ENCODE assay signal across 22 cellular contexts in genomic region chr15:54840999-54841398, GRCh38.
DNase-seq lines count a peak whose midpoint lies in the region; ATAC-seq and TF ChIP-seq lines count a peak whose summit lies in the region.
"Had no signal": no experiment of that assay in that cellular context is flagged by ENCODE, and none has a peak within 500 bp of the region (broad histone marks: within the 10 kb centered on the region; RNA-seq: fewer than 3 reads in every experiment).

No MANE protein-coding gene starts in this region.

- CTCF ChIA-PET in WTC11 (lab: Charles Lee): interaction anchor here (0.7 to 1.7 kb wide), 8 partner anchors 9 to 956 kb away, joined by 3 to 13 read pairs (median 3); no protein-coding TSS in a partner anchor

- H2BK120ac ChIP-seq in neuronal stem cell (ENCODE audit: low read depth, low read length): no peak overlapping the region

- H3K4me2 ChIP-seq in neuronal stem cell (ENCODE audit: insufficient read depth, low read length, poor library complexity, severe bottlenecking): no peak overlapping the region
- H3K4me2 ChIP-seq: smooth muscle cell had no signal

- no peak overlapping the region for H2AFZ ChIP-seq in neuronal stem cell (ENCODE audit: low read length)

- H3K4me1 Mint-ChIP-seq in WTC11: peaks cover 18% of the 10 kb centered on the region
- H3K4me1 Mint-ChIP-seq in nephron progenitor cell: no peaks in the 10 kb centered on the region
- H3K4me1 Mint-ChIP-seq: activated naive CD8-positive, alpha-beta T cell treated with anti-CD3 and anti-CD28 coated beads for 36 hours; central memory CD8-positive, alpha-beta T cell; memory B cell; stimulated activated effector memory CD8-positive, alpha-beta T cell treated with anti-CD3 and anti-CD28 coated beads, Interleukin-12 subunit alpha, Interleukin-12 subunit beta, amount 100 ng/mL, for 72 hours had no signal

- no peaks in the 10 kb centered on the region for H3K79me1 ChIP-seq in neuronal stem cell (ENCODE audit: low read depth, low read length)

- H2BK12ac ChIP-seq in neuronal stem cell (ENCODE audit: low read length): no peak overlapping the region

- no peak for TF ChIP-seq EP300 in Ishikawa (IDR thresholded peaks at IDR 0.05; ENCODE audit: borderline replicate concordance)

- no peak overlapping the region for H3K27ac ChIP-seq in neuronal stem cell (replicated peaks; ENCODE audit: low read length)

- ATAC-seq in WTC11: peak; percentile 99
- ATAC-seq: activated CD8-positive, alpha-beta T cell treated with anti-CD3 and anti-CD28 coated beads for 36 hours; stimulated activated effector memory CD8-positive, alpha-beta T cell treated with anti-CD3 and anti-CD28 coated beads, Interleukin-12 subunit alpha, Interleukin-12 subunit beta, amount 100 ng/mL, for 72 hours had no signal

- TF ChIP-seq RAD21 in Ishikawa (IDR thresholded peaks at IDR 0.05; ENCODE audit: low read depth): no peak

- peaks cover 0 to 2% of the 10 kb centered on the region in 2 donors for H3K4me1 ChIP-seq in neuronal stem cell (ENCODE audit: control insufficient read depth in 2 of 2, insufficient read depth in 1 of 2, low read depth in 1 of 2, low read length in 2 of 2)

- no peak overlapping the region for H3K4ac ChIP-seq in neuronal stem cell (ENCODE audit: low read length)

- no peaks in the 10 kb centered on the region for H3K36me3 Mint-ChIP-seq in WTC11
- no peaks in the 10 kb centered on the region for H3K36me3 Mint-ChIP-seq in nephron progenitor cell (ENCODE audit: low read depth)
- H3K36me3 Mint-ChIP-seq: activated naive CD8-positive, alpha-beta T cell treated with anti-CD3 and anti-CD28 coated beads for 36 hours; CD14-positive monocyte; memory B cell; stimulated activated effector memory CD8-positive, alpha-beta T cell treated with anti-CD3 and anti-CD28 coated beads, Interleukin-12 subunit alpha, Interleukin-12 subunit beta, amount 100 ng/mL, for 72 hours had no signal

- H3K9me3 ChIP-seq in neuronal stem cell (replicated peaks in 1 of 2; ENCODE audit: control insufficient read depth in 2 of 2, insufficient read depth in 1 of 2, low read depth in 1 of 2, low read length in 2 of 2): no peaks in the 10 kb centered on the region

- H3K23ac ChIP-seq in neuronal stem cell (ENCODE audit: low read depth, low read length, poor library complexity): no peak overlapping the region

- H3K27me3 Mint-ChIP-seq in WTC11 (ENCODE audit: low read depth) (no peaks in the 10 kb centered on the region), nephron progenitor cell (ENCODE audit: low read depth, poor library complexity) (no peaks in the 10 kb centered on the region)
- H3K27me3 Mint-ChIP-seq: central memory CD8-positive, alpha-beta T cell; memory B cell had no signal

- H4K91ac ChIP-seq in neuronal stem cell (ENCODE audit: low read depth, low read length, poor library complexity): no peak overlapping the region

- no peak overlapping the region for H4K8ac ChIP-seq in neuronal stem cell (ENCODE audit: low read depth, low read length)

- WGBS in neuronal stem cell (ENCODE audit: extremely low coverage in 2 of 2, insufficient read length in 2 of 2, insufficient replicate concordance in 1 of 2), 2 donors: no CpG with 5 or more reads among the region's 2 CpGs

- H2BK5ac ChIP-seq in neuronal stem cell (ENCODE audit: low read length): no peak overlapping the region

- H3K4me3 Mint-ChIP-seq in WTC11: no peak overlapping the region
- H3K4me3 Mint-ChIP-seq in nephron progenitor cell: no peak overlapping the region
- H3K4me3 Mint-ChIP-seq: activated CD8-positive, alpha-beta T cell treated with anti-CD3 and anti-CD28 coated beads for 36 hours; activated naive CD8-positive, alpha-beta T cell treated with anti-CD3 and anti-CD28 coated beads for 36 hours; CD14-positive monocyte; central memory CD8-positive, alpha-beta T cell; memory B cell; stimulated activated effector memory CD8-positive, alpha-beta T cell treated with anti-CD3 and anti-CD28 coated beads, Interleukin-12 subunit alpha, Interleukin-12 subunit beta, amount 100 ng/mL, for 72 hours had no signal

- H3K4me3 ChIP-seq in GM06990 (replicated peaks; ENCODE audit: low read depth, low read length) (no peak overlapping the region), neuronal stem cell (ENCODE audit: low read length in 2 of 2) (no peak overlapping the region)
- H3K4me3 ChIP-seq: smooth muscle cell had no signal

- no peak overlapping the region for H2BK15ac ChIP-seq in neuronal stem cell (ENCODE audit: low read length)

- POLR2A ChIA-PET in WTC11 (lab: Charles Lee): no interaction called here

- H3K9me3 Mint-ChIP-seq in WTC11: no peaks in the 10 kb centered on the region
- no peaks in the 10 kb centered on the region for H3K9me3 Mint-ChIP-seq in nephron progenitor cell
- H3K9me3 Mint-ChIP-seq: activated CD8-positive, alpha-beta T cell treated with anti-CD3 and anti-CD28 coated beads for 36 hours; activated naive CD8-positive, alpha-beta T cell treated with anti-CD3 and anti-CD28 coated beads for 36 hours; central memory CD8-positive, alpha-beta T cell; memory B cell; stimulated activated effector memory CD8-positive, alpha-beta T cell treated with anti-CD3 and anti-CD28 coated beads, Interleukin-12 subunit alpha, Interleukin-12 subunit beta, amount 100 ng/mL, for 72 hours had no signal

- no peaks in the 10 kb centered on the region for H3K36me3 ChIP-seq in GM06990 (ENCODE audit: control insufficient read depth, insufficient read depth, low read length)
- no peaks in the 10 kb centered on the region for H3K36me3 ChIP-seq in neuronal stem cell (replicated peaks in 1 of 2; ENCODE audit: control insufficient read depth in 2 of 2, insufficient read depth in 2 of 2, low read length in 2 of 2)

- no peaks in the 10 kb centered on the region for H3K27me3 ChIP-seq in GM06990 (replicated peaks; ENCODE audit: control insufficient read depth, insufficient read depth, low read length)
- H3K27me3 ChIP-seq in neuronal stem cell (ENCODE audit: control insufficient read depth in 3 of 3, insufficient read depth in 3 of 3, low read depth in 1 of 3, low read length in 3 of 3): no peaks in the 10 kb centered on the region

- H3K18ac ChIP-seq in neuronal stem cell (ENCODE audit: low read length): no peak overlapping the region

- no peak overlapping the region for H2AK5ac ChIP-seq in neuronal stem cell (ENCODE audit: low read depth, low read length)

- TF ChIP-seq CTCF in GM06990 (IDR thresholded peaks at IDR 0.05; ENCODE audit: insufficient read depth, low read length, poor library complexity, severe bottlenecking) (peak; percentile 24), WTC11 (IDR thresholded peaks at IDR 0.05) (no peak), nephron progenitor cell (IDR thresholded peaks at IDR 0.05) (no peak)

- H3K27ac Mint-ChIP-seq in WTC11 (no peak overlapping the region), nephron progenitor cell (no peak overlapping the region)
- H3K27ac Mint-ChIP-seq: activated CD8-positive, alpha-beta T cell treated with anti-CD3 and anti-CD28 coated beads for 36 hours; activated naive CD8-positive, alpha-beta T cell treated with anti-CD3 and anti-CD28 coated beads for 36 hours; CD14-positive monocyte; memory B cell; stimulated activated effector memory CD8-positive, alpha-beta T cell treated with anti-CD3 and anti-CD28 coated beads, Interleukin-12 subunit alpha, Interleukin-12 subunit beta, amount 100 ng/mL, for 72 hours had no signal

- H3K14ac ChIP-seq in neuronal stem cell (ENCODE audit: low read length): no peak overlapping the region

- H3K9ac ChIP-seq in neuronal stem cell (ENCODE audit: low read depth, low read length, poor library complexity): no peak overlapping the region

- DNase-seq in GM06990 (ENCODE audit: extremely low read depth, insufficient read length) (no peak), WTC11 (ENCODE audit: low spot score) (peak; percentile 59), nephron progenitor cell (peak; percentile 13), NCI-H2196 (lab: John Stamatoyannopoulos, UW; ENCODE audit: unreplicated experiment) (no peak), neuronal stem cell (ENCODE audit: low spot score) (no peak), OCI-M1 (lab: John Stamatoyannopoulos, UW) (no peak)
- DNase-seq: activated CD4-positive, CD25-positive, alpha-beta regulatory T cell treated with anti-CD3 and anti-CD28 coated beads, Interleukin-2, amount 50 U/mL, for 72 hours; activated CD8-positive, alpha-beta T cell treated with anti-CD3 and anti-CD28 coated beads for 36 hours; activated naive CD8-positive, alpha-beta T cell treated with anti-CD3 and anti-CD28 coated beads for 36 hours; EL; KBM-7; NCI-H1694 treated with DMSO at 0.1 percent for 48 hours; NCI-H2171 treated with DMSO at 0.1 percent for 48 hours; NCI-H524 treated with DMSO at 0.1 percent for 48 hours; stimulated activated CD4-positive, alpha-beta T cell treated with anti-CD3 and anti-CD28 coated beads, Interleukin-2, amount 100 ng/mL, for 24 hours; substantia nigra had no signal

TF ChIP-seq in Ishikawa, 13 proteins besides CTCF, POLR2A, EP300 and RAD21 (continues in another document):
- TF ChIP-seq USF1 (IDR thresholded peaks at IDR 0.05): no peak
- TF ChIP-seq CEBPB (IDR thresholded peaks at IDR 0.05): no peak
- no peak for TF ChIP-seq TAF1 (IDR thresholded peaks at IDR 0.05; ENCODE audit: low read depth)
- no peak for TF ChIP-seq ZBTB7A (IDR thresholded peaks at IDR 0.05; ENCODE audit: low read depth)
- TF ChIP-seq NFIC (IDR thresholded peaks at IDR 0.05): no peak

TF ChIP-seq in WTC11, 78 proteins besides CTCF, POLR2A, EP300 and RAD21:
- TF ChIP-seq ATF2 (CRISPR knock-in tag; IDR thresholded peaks at IDR 0.05; ENCODE audit: borderline replicate concordance, low read depth) (no peak), ZSCAN18 (CRISPR knock-in tag; IDR thresholded peaks at IDR 0.05) (0 out of 2 replicates have a peak, but pooled peaks have one; percentile 31)

Comparison
In these comparisons a context has a peak if more than half of its experiments do, and no peak if none do; other contexts are left out.
1. DNase-seq: peak in WTC11 (single experiment) and nephron progenitor cell (single experiment); none in GM06990 (single experiment), NCI-H2196 (single experiment), neuronal stem cell (single experiment) and OCI-M1 (single experiment).